ENCODE assay signal across 39 cellular contexts in the genomic region with DNA sequence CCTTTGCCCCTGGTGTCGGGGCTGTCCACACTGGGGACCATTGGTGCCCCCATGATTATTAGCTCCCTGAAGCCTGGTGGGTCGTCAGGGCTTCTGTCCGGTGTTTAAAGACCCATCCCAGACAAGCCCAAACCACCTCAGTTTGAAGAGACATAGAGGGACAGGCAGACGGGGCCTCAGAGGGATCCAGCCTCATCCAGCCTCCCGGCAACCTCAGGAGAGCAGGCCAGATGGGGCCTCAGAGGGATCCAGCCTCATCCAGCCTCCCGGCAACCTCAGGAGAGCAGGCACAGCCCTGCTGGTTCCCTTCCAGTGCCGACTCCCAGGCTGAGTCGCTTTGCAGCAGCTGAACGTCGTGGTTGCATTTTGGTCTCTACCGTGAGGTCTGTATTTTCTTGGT. TPM values are rescaled to one million over a fixed set of nuclear protein-coding genes. Genes with fewer than 3 reads are reported as not detected.
"Had no signal": no experiment of that assay in that cellular context is flagged by ENCODE, and none has a peak within 500 bp of the region (broad histone marks: within the 10 kb centered on the region; RNA-seq: fewer than 3 reads in every experiment).

No MANE protein-coding gene starts in this region.

- H3K27ac Mint-ChIP-seq: activated CD4-positive, alpha-beta memory T cell treated with anti-CD3 and anti-CD28 coated beads for 36 hours; activated CD4-positive, alpha-beta T cell treated with anti-CD3 and anti-CD28 coated beads for 36 hours; activated CD4-positive, alpha-beta T cell treated with anti-CD3 and anti-CD28 coated beads, Interleukin-2, amount 10 ng/mL, durations not matched to agents 24 days and 14 days; activated CD8-positive, alpha-beta memory T cell treated with anti-CD3 and anti-CD28 coated beads, Interleukin-2, amount 10 ng/mL, durations not matched to agents 7 days and 5 days; activated CD8-positive, alpha-beta T cell treated with anti-CD3 and anti-CD28 coated beads, Interleukin-2, amount 10 ng/mL, durations not matched to agents 7 days and 5 days; activated naive CD4-positive, alpha-beta T cell treated with anti-CD3 and anti-CD28 coated beads for 36 hours; activated naive CD4-positive, alpha-beta T cell treated with anti-CD3 and anti-CD28 coated beads, Interleukin-2, amount 50 U/mL, for 24 hours; activated naive CD8-positive, alpha-beta T cell treated with anti-CD3 and anti-CD28 coated beads for 36 hours; activated naive CD8-positive, alpha-beta T cell treated with anti-CD3 and anti-CD28 coated beads, Interleukin-2, amount 50 U/mL, for 24 hours; activated T-helper 1 cell treated with anti-CD3 and anti-CD28 coated beads, Interleukin-12 subunit alpha, Interleukin-12 subunit beta, Interleukin-2, Interleukin-4 antibody, amounts not matched to agents 30 ng/mL and 10 ng/mL and 1 ng/mL, durations not matched to agents 14 hours and 24 hours and 36 hours; activated T-helper 2 cell treated with anti-CD3 and anti-CD28 coated beads, Interferon-gamma antibody, Interleukin-2, Interleukin-4, amounts not matched to agents 10 μg/mL and 5 μg/mL and 100 μg/mL, durations not matched to agents 14 hours and 24 hours and 36 hours; T-helper 17 cell; T-helper 2 cell treated with Interferon-gamma antibody and Interleukin-4, amounts not matched to agents 5 μg/mL and 100 μg/mL, for 36 hours had no signal

- H3K27ac ChIP-seq: adrenal gland, body of pancreas, cardiac muscle cell, epithelial cell of prostate, esophagus squamous epithelium, gastroesophageal sphincter had no signal

- FAIRE-seq: endometrium, endothelial cell of umbilical vein had no signal

- ATAC-seq: activated CD4-positive, alpha-beta T cell treated with anti-CD3 and anti-CD28 coated beads for 36 hours; activated CD8-positive, alpha-beta memory T cell treated with anti-CD3 and anti-CD28 coated beads, Interleukin-2, amount 10 ng/mL, durations not matched to agents 7 days and 5 days; activated CD8-positive, alpha-beta T cell treated with anti-CD3 and anti-CD28 coated beads, Interleukin-2, amount 10 ng/mL, durations not matched to agents 7 days and 5 days; activated naive CD8-positive, alpha-beta T cell treated with anti-CD3 and anti-CD28 coated beads, Interleukin-2, amount 50 U/mL, for 24 hours; body of pancreas; gastroesophageal sphincter; T-helper 17 cell had no signal

- H3K4me3 ChIP-seq: adrenal gland, body of pancreas, cardiac muscle cell, esophagus squamous epithelium, gastroesophageal sphincter had no signal

- H3K9me3 ChIP-seq: adrenal gland, body of pancreas, esophagus squamous epithelium, gastroesophageal sphincter had no signal

- H3K4me1 Mint-ChIP-seq: activated CD4-positive, alpha-beta T cell treated with anti-CD3 and anti-CD28 coated beads for 36 hours; activated CD4-positive, alpha-beta T cell treated with anti-CD3 and anti-CD28 coated beads, Interleukin-2, amount 10 ng/mL, durations not matched to agents 24 days and 14 days; activated CD8-positive, alpha-beta memory T cell treated with anti-CD3 and anti-CD28 coated beads, Interleukin-2, amount 10 ng/mL, durations not matched to agents 7 days and 5 days; activated naive CD4-positive, alpha-beta T cell treated with anti-CD3 and anti-CD28 coated beads, Interleukin-2, amount 50 U/mL, for 24 hours; activated naive CD8-positive, alpha-beta T cell treated with anti-CD3 and anti-CD28 coated beads, Interleukin-2, amount 50 U/mL, for 24 hours had no signal

- H3K4me3 Mint-ChIP-seq: activated CD4-positive, alpha-beta memory T cell treated with anti-CD3 and anti-CD28 coated beads for 36 hours; activated CD4-positive, alpha-beta T cell treated with anti-CD3 and anti-CD28 coated beads for 36 hours; activated CD4-positive, alpha-beta T cell treated with anti-CD3 and anti-CD28 coated beads, Interleukin-2, amount 10 ng/mL, durations not matched to agents 24 days and 14 days; activated CD8-positive, alpha-beta memory T cell treated with anti-CD3 and anti-CD28 coated beads, Interleukin-2, amount 10 ng/mL, durations not matched to agents 7 days and 5 days; activated CD8-positive, alpha-beta T cell treated with anti-CD3 and anti-CD28 coated beads, Interleukin-2, amount 10 ng/mL, durations not matched to agents 7 days and 5 days; activated naive CD4-positive, alpha-beta T cell treated with anti-CD3 and anti-CD28 coated beads for 36 hours; activated naive CD4-positive, alpha-beta T cell treated with anti-CD3 and anti-CD28 coated beads, Interleukin-2, amount 50 U/mL, for 24 hours; activated naive CD8-positive, alpha-beta T cell treated with anti-CD3 and anti-CD28 coated beads for 36 hours; activated naive CD8-positive, alpha-beta T cell treated with anti-CD3 and anti-CD28 coated beads, Interleukin-2, amount 50 U/mL, for 24 hours; activated T-helper 1 cell treated with anti-CD3 and anti-CD28 coated beads, Interleukin-12 subunit alpha, Interleukin-12 subunit beta, Interleukin-2, Interleukin-4 antibody, amounts not matched to agents 30 ng/mL and 10 ng/mL and 1 ng/mL, durations not matched to agents 14 hours and 24 hours and 36 hours; central memory CD8-positive, alpha-beta T cell; T-helper 17 cell; T-helper 2 cell treated with Interferon-gamma antibody and Interleukin-4, amounts not matched to agents 5 μg/mL and 100 μg/mL, for 36 hours had no signal

- H3K27me3 Mint-ChIP-seq: activated CD4-positive, alpha-beta memory T cell treated with anti-CD3 and anti-CD28 coated beads for 36 hours; activated CD4-positive, alpha-beta T cell treated with anti-CD3 and anti-CD28 coated beads for 36 hours; activated CD4-positive, alpha-beta T cell treated with anti-CD3 and anti-CD28 coated beads, Interleukin-2, amount 10 ng/mL, durations not matched to agents 24 days and 14 days; activated CD8-positive, alpha-beta memory T cell treated with anti-CD3 and anti-CD28 coated beads, Interleukin-2, amount 10 ng/mL, durations not matched to agents 7 days and 5 days; activated naive CD4-positive, alpha-beta T cell treated with anti-CD3 and anti-CD28 coated beads, Interleukin-2, amount 50 U/mL, for 24 hours; activated naive CD8-positive, alpha-beta T cell treated with anti-CD3 and anti-CD28 coated beads for 36 hours; activated naive CD8-positive, alpha-beta T cell treated with anti-CD3 and anti-CD28 coated beads, Interleukin-2, amount 50 U/mL, for 24 hours; central memory CD8-positive, alpha-beta T cell; T-helper 17 cell had no signal

- H3K9me3 Mint-ChIP-seq: activated CD4-positive, alpha-beta memory T cell treated with anti-CD3 and anti-CD28 coated beads for 36 hours; activated naive CD4-positive, alpha-beta T cell treated with anti-CD3 and anti-CD28 coated beads, Interleukin-2, amount 50 U/mL, for 24 hours; activated naive CD8-positive, alpha-beta T cell treated with anti-CD3 and anti-CD28 coated beads for 36 hours; activated T-helper 2 cell treated with anti-CD3 and anti-CD28 coated beads, Interferon-gamma antibody, Interleukin-2, Interleukin-4, amounts not matched to agents 10 μg/mL and 5 μg/mL and 100 μg/mL, durations not matched to agents 14 hours and 24 hours and 36 hours had no signal

- DNase-seq: activated CD4-positive, alpha-beta memory T cell treated with anti-CD3 and anti-CD28 coated beads for 36 hours; activated CD4-positive, alpha-beta T cell treated with anti-CD3 and anti-CD28 coated beads for 36 hours; activated CD4-positive, alpha-beta T cell treated with anti-CD3 and anti-CD28 coated beads, Interleukin-2, amount 10 ng/mL, durations not matched to agents 24 days and 14 days; activated CD4-positive, CD25-positive, alpha-beta regulatory T cell; activated CD4-positive, CD25-positive, alpha-beta regulatory T cell treated with anti-CD3 and anti-CD28 coated beads, Interleukin-2, amount 50 U/mL, for 72 hours; activated CD8-positive, alpha-beta memory T cell treated with anti-CD3 and anti-CD28 coated beads, Interleukin-2, amount 10 ng/mL, durations not matched to agents 7 days and 5 days; activated CD8-positive, alpha-beta memory T cell treated with anti-CD3 and anti-CD28 coated beads, Interleukin-2, amount 50 U/mL, for 4 hours; activated CD8-positive, alpha-beta T cell treated with anti-CD3 and anti-CD28 coated beads, Interleukin-2, amount 10 ng/mL, durations not matched to agents 7 days and 5 days; activated effector memory CD4-positive, alpha-beta T cell treated with anti-CD3 and anti-CD28 coated beads, Interleukin-2, amount 50 U/mL, for 16 hours; activated naive CD4-positive, alpha-beta T cell treated with anti-CD3 and anti-CD28 coated beads for 36 hours; activated naive CD8-positive, alpha-beta T cell treated with anti-CD3 and anti-CD28 coated beads for 36 hours; activated naive CD8-positive, alpha-beta T cell treated with anti-CD3 and anti-CD28 coated beads, Interleukin-2, amount 50 U/mL, for 24 hours; activated T-cell treated with anti-CD3 and anti-CD28 coated beads, Interleukin-2, amount 50 U/mL, for 1 hour; amygdala; aorta; body of pancreas; cortex of kidney; effector CD8-positive, alpha-beta T cell; esophagus squamous epithelium; foreskin melanocyte; T-helper 1 cell; T-helper 17 cell; T1000 had no signal

- H3K27me3 ChIP-seq: adrenal gland, body of pancreas, cardiac muscle cell, esophagus squamous epithelium, gastroesophageal sphincter had no signal

RNA-seq across cellular contexts. Expression of a gene that starts 45.0 kb away (rescaled TPM):
- total RNA-seq: activated CD4-positive, alpha-beta memory T cell treated with anti-CD3 and anti-CD28 coated beads for 36 hours; activated CD4-positive, alpha-beta T cell treated with anti-CD3 and anti-CD28 coated beads for 36 hours; activated CD4-positive, alpha-beta T cell treated with anti-CD3 and anti-CD28 coated beads, Interleukin-2, amount 10 ng/mL, durations not matched to agents 24 days and 14 days; activated CD8-positive, alpha-beta memory T cell treated with anti-CD3 and anti-CD28 coated beads for 36 hours; activated CD8-positive, alpha-beta memory T cell treated with anti-CD3 and anti-CD28 coated beads, Interleukin-2, amount 10 ng/mL, durations not matched to agents 7 days and 5 days; activated CD8-positive, alpha-beta T cell treated with anti-CD3 and anti-CD28 coated beads, Interleukin-2, amount 10 ng/mL, durations not matched to agents 7 days and 5 days; activated naive CD4-positive, alpha-beta T cell treated with anti-CD3 and anti-CD28 coated beads for 36 hours; activated naive CD8-positive, alpha-beta T cell treated with anti-CD3 and anti-CD28 coated beads for 36 hours; activated T-helper 1 cell treated with anti-CD3 and anti-CD28 coated beads, Interleukin-12 subunit alpha, Interleukin-12 subunit beta, Interleukin-2, Interleukin-4 antibody, amounts not matched to agents 30 ng/mL and 10 ng/mL and 1 ng/mL, durations not matched to agents 14 hours and 24 hours and 36 hours; activated T-helper 2 cell treated with anti-CD3 and anti-CD28 coated beads, Interferon-gamma antibody, Interleukin-2, Interleukin-4, amounts not matched to agents 10 μg/mL and 5 μg/mL and 100 μg/mL, durations not matched to agents 14 hours and 24 hours and 36 hours; aorta; body of pancreas; cardiac muscle cell; dermis microvascular lymphatic vessel endothelial cell; endothelial cell of umbilical vein; fibroblast of lung; fibroblast of villous mesenchyme; glomerular endothelial cell; T-helper 17 cell had no signal
